In genomic region chr18:37274988-37275590, GRCh38 we compare ENCODE assay signal across 1 cellular context.
TF ChIP-seq lines count a peak whose summit lies in the region.

No MANE protein-coding gene starts in this region.

TF ChIP-seq in GM23338, 12 proteins besides CTCF, POLR2A, EP300 and RAD21:
- TF ChIP-seq REST (IDR thresholded peaks at IDR 0.05; ENCODE audit: unreplicated experiment) (no peak), ETS1 (IDR thresholded peaks at IDR 0.05) (no peak), ZNF331 (CRISPR knock-in tag; IDR thresholded peaks at IDR 0.05; ENCODE audit: low read depth) (no peak), STAT1 (IDR thresholded peaks at IDR 0.05; ENCODE audit: unreplicated experiment) (no peak), POLR2AphosphoS5 (IDR thresholded peaks at IDR 0.05; ENCODE audit: low read depth) (no peak), NANOG (IDR thresholded peaks at IDR 0.05; ENCODE audit: borderline replicate concordance) (no peak), JUNB (IDR thresholded peaks at IDR 0.05; ENCODE audit: unreplicated experiment) (no peak), CREB1 (CRISPR knock-in tag; IDR thresholded peaks at IDR 0.05; ENCODE audit: low read depth) (no peak), EZH2phosphoT487 (IDR thresholded peaks at IDR 0.05; ENCODE audit: unreplicated experiment) (no peak), ZNF114 (CRISPR knock-in tag; IDR thresholded peaks at IDR 0.05) (no peak), EZH2 (IDR thresholded peaks at IDR 0.05; ENCODE audit: low read depth, unreplicated experiment) (no peak), ZNF462 (CRISPR knock-in tag; IDR thresholded peaks at IDR 0.05) (no peak)
